3 cellular contexts compared by ENCODE assay signal in genomic region chr1:205365945-205366463, GRCh38.
A peak's percentile ranks its signal among the peaks of the same experiment; 100 is the strongest.
TF ChIP-seq lines count a peak whose summit lies in the region.

No MANE protein-coding gene starts in this region.

TF ChIP-seq in A549, 52 proteins besides CTCF, POLR2A, EP300 and RAD21:
- TF ChIP-seq FOSL2 (IDR thresholded peaks at IDR 0.05) (no peak), FOSL2 (CRISPR knock-in tag; IDR thresholded peaks at IDR 0.05) (no peak), MAFK (IDR thresholded peaks at IDR 0.05; ENCODE audit: partially characterized antibody) (peak; percentile 16)

TF ChIP-seq in SK-N-SH, 30 proteins besides CTCF, POLR2A, EP300 and RAD21:
- TF ChIP-seq TAF1 (IDR thresholded peaks at IDR 0.05; ENCODE audit: borderline replicate concordance, low read depth, low read length), result no peak
- TF ChIP-seq, protein P1, sequence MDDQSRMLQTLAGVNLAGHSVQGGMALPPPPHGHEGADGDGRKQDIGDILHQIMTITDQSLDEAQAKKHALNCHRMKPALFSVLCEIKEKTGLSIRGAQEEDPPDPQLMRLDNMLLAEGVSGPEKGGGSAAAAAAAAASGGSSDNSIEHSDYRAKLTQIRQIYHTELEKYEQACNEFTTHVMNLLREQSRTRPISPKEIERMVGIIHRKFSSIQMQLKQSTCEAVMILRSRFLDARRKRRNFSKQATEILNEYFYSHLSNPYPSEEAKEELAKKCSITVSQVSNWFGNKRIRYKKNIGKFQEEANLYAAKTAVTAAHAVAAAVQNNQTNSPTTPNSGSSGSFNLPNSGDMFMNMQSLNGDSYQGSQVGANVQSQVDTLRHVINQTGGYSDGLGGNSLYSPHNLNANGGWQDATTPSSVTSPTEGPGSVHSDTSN (IDR thresholded peaks at IDR 0.05), result no peak
- TF ChIP-seq MAX (IDR thresholded peaks at IDR 0.05; ENCODE audit: low read depth), result no peak
- TF ChIP-seq RXRA (IDR thresholded peaks at IDR 0.05; ENCODE audit: borderline replicate concordance, low read depth), result no peak
- TF ChIP-seq RCOR1 (IDR thresholded peaks at IDR 0.05; ENCODE audit: low read length), result no peak
- no peak for TF ChIP-seq FOSL2 (IDR thresholded peaks at IDR 0.05; ENCODE audit: borderline replicate concordance, low read depth)
- no peak for TF ChIP-seq CHD2 (IDR thresholded peaks at IDR 0.05; ENCODE audit: low read length, partially characterized antibody)
- TF ChIP-seq ELF1 (IDR thresholded peaks at IDR 0.05), result no peak
- TF ChIP-seq, protein P2, sequence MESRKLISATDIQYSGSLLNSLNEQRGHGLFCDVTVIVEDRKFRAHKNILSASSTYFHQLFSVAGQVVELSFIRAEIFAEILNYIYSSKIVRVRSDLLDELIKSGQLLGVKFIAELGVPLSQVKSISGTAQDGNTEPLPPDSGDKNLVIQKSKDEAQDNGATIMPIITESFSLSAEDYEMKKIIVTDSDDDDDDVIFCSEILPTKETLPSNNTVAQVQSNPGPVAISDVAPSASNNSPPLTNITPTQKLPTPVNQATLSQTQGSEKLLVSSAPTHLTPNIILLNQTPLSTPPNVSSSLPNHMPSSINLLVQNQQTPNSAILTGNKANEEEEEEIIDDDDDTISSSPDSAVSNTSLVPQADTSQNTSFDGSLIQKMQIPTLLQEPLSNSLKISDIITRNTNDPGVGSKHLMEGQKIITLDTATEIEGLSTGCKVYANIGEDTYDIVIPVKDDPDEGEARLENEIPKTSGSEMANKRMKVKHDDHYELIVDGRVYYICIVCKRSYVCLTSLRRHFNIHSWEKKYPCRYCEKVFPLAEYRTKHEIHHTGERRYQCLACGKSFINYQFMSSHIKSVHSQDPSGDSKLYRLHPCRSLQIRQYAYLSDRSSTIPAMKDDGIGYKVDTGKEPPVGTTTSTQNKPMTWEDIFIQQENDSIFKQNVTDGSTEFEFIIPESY (IDR thresholded peaks at IDR 0.05; ENCODE audit: borderline replicate concordance, low read depth), result no peak
- no peak for TF ChIP-seq YY1 (IDR thresholded peaks at IDR 0.05; ENCODE audit: low read depth)
- no peak for TF ChIP-seq FOXM1 (IDR thresholded peaks at IDR 0.05; ENCODE audit: low read depth)

TF ChIP-seq in HepG2, 621 proteins besides CTCF, POLR2A, EP300 and RAD21:
- no peak for TF ChIP-seq SOX6 (IDR thresholded peaks at IDR 0.05)
- TF ChIP-seq SOX6 (CRISPR knock-in tag; IDR thresholded peaks at IDR 0.05), result 0 out of 2 replicates have a peak, but pooled peaks have one; percentile 13
- TF ChIP-seq, protein P3, sequence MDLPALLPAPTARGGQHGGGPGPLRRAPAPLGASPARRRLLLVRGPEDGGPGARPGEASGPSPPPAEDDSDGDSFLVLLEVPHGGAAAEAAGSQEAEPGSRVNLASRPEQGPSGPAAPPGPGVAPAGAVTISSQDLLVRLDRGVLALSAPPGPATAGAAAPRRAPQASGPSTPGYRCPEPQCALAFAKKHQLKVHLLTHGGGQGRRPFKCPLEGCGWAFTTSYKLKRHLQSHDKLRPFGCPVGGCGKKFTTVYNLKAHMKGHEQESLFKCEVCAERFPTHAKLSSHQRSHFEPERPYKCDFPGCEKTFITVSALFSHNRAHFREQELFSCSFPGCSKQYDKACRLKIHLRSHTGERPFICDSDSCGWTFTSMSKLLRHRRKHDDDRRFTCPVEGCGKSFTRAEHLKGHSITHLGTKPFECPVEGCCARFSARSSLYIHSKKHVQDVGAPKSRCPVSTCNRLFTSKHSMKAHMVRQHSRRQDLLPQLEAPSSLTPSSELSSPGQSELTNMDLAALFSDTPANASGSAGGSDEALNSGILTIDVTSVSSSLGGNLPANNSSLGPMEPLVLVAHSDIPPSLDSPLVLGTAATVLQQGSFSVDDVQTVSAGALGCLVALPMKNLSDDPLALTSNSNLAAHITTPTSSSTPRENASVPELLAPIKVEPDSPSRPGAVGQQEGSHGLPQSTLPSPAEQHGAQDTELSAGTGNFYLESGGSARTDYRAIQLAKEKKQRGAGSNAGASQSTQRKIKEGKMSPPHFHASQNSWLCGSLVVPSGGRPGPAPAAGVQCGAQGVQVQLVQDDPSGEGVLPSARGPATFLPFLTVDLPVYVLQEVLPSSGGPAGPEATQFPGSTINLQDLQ (CRISPR knock-in tag; IDR thresholded peaks at IDR 0.05), result no peak
